ENCODE assay signal across 22 cellular contexts in the genomic region with DNA sequence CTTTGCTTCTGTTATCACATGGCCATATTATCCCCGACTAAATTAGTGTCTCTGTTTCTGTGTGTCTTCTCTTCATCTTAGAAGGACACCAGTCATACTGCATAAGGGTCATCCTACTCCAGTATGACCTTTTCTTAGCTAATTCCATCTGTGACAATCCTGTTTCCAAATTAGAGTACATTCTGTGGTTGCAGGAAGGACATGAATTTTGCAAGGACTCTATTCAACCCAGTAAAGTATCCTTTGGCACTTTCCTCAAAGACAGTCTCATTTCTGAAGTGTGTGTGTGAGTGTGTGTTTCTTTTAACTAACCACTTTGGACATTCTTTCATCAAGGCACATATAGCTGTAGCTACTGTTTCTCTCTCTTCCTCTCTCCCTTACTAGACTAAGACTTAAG. TPM values are rescaled to one million over a fixed set of nuclear protein-coding genes. Genes with fewer than 3 reads are reported as not detected.
DNase-seq lines count a peak whose midpoint lies in the region; ATAC-seq and TF ChIP-seq lines count a peak whose summit lies in the region.
"Had no signal": no experiment of that assay in that cellular context is flagged by ENCODE, and none has a peak within 500 bp of the region (broad histone marks: within the 10 kb centered on the region; RNA-seq: fewer than 3 reads in every experiment).

No MANE protein-coding gene starts in this region.

- H3K9me3 Mint-ChIP-seq in activated naive CD4-positive, alpha-beta T cell treated with anti-CD3 and anti-CD28 coated beads, Interleukin-2, amount 50 U/mL, for 72 hours, result no peaks in the 10 kb centered on the region
- H3K9me3 Mint-ChIP-seq: activated CD4-positive, alpha-beta memory T cell treated with anti-CD3 and anti-CD28 coated beads, Interleukin-2, amount 10 ng/mL, durations not matched to agents 7 days and 5 days; activated naive CD4-positive, alpha-beta T cell treated with anti-CD3 and anti-CD28 coated beads, Interleukin-2, amount 10 ng/mL, durations not matched to agents 7 days and 5 days had no signal

- no peak overlapping the region for H3K27ac ChIP-seq in Karpas-422 (ENCODE audit: low read length)
- no peak overlapping the region for H3K27ac ChIP-seq in lower lobe of right lung
- H3K27ac ChIP-seq in upper lobe of right lung, result peak overlapping the region; percentile 4
- H3K27ac ChIP-seq: coronary artery, KMS-11, tibial artery, WERI-Rb-1 had no signal

- no peaks in the 10 kb centered on the region for H3K9me2 ChIP-seq in Karpas-422 (replicated peaks; ENCODE audit: insufficient read depth, low read length)

- H3K36me3 ChIP-seq in Karpas-422 (ENCODE audit: insufficient read depth, low read length) (no peaks in the 10 kb centered on the region), lower lobe of right lung (no peaks in the 10 kb centered on the region), upper lobe of right lung (no peaks in the 10 kb centered on the region)
- H3K36me3 ChIP-seq: tibial artery, WERI-Rb-1 had no signal

- no peaks in the 10 kb centered on the region for H4K20me1 ChIP-seq in Karpas-422 (ENCODE audit: insufficient read depth, low read depth, low read length)

- H3K27me3 ChIP-seq in Karpas-422 (ENCODE audit: low read length) (no peaks in the 10 kb centered on the region), lower lobe of right lung (ENCODE audit: low read depth) (no peaks in the 10 kb centered on the region), upper lobe of right lung (no peaks in the 10 kb centered on the region)
- H3K27me3 ChIP-seq: tibial artery had no signal

- ATAC-seq in lower lobe of right lung, result peak; percentile 70 to 73
- ATAC-seq in upper lobe of right lung, result peak; percentile 82
- ATAC-seq in activated naive CD4-positive, alpha-beta T cell treated with anti-CD3 and anti-CD28 coated beads, Interleukin-2, amount 50 U/mL, for 72 hours, result no peak
- ATAC-seq: mucosa of descending colon, right cardiac atrium had no signal

- H3K4me2 ChIP-seq in Karpas-422 (ENCODE audit: low read depth, low read length, poor library complexity, severe bottlenecking), result no peak overlapping the region
- H3K4me2 ChIP-seq: KMS-11 had no signal

- H3K4me3 ChIP-seq in Karpas-422 (ENCODE audit: low read length) (no peak overlapping the region), lower lobe of right lung (no peak overlapping the region), upper lobe of right lung (no peak overlapping the region)
- H3K4me3 ChIP-seq: coronary artery, mucosa of descending colon, tibial artery had no signal

- H3K4me1 ChIP-seq in Karpas-422 (ENCODE audit: low read length) (peaks cover 19% of the 10 kb centered on the region), lower lobe of right lung (no peaks in the 10 kb centered on the region), upper lobe of right lung (no peaks in the 10 kb centered on the region)
- H3K4me1 ChIP-seq: tibial artery had no signal

- H3K36me3 Mint-ChIP-seq in activated naive CD4-positive, alpha-beta T cell treated with anti-CD3 and anti-CD28 coated beads, Interleukin-2, amount 50 U/mL, for 72 hours, result no peaks in the 10 kb centered on the region
- H3K36me3 Mint-ChIP-seq: activated naive CD4-positive, alpha-beta T cell treated with anti-CD3 and anti-CD28 coated beads, Interleukin-2, amount 10 ng/mL, durations not matched to agents 7 days and 5 days had no signal

- no peak for TF ChIP-seq CTCF in lower lobe of right lung (IDR thresholded peaks at IDR 0.05)
- TF ChIP-seq CTCF in upper lobe of right lung (IDR thresholded peaks at IDR 0.05), result no peak

- DNase-seq in Karpas-422 (no peak), cerebellar cortex (ENCODE audit: low spot score) (peak; percentile 62), lower lobe of right lung (no peak), upper lobe of right lung (no peak)
- no peak for DNase-seq in activated naive CD4-positive, alpha-beta T cell treated with anti-CD3 and anti-CD28 coated beads, Interleukin-2, amount 50 U/mL, for 72 hours (ENCODE audit: low spot score in 2 of 2)
- DNase-seq in activated CD4-positive, CD25-positive, alpha-beta regulatory T cell treated with anti-CD3 and anti-CD28 coated beads, Interleukin-2, amount 50 U/mL, for 72 hours, result no peak
- DNase-seq in activated effector memory CD4-positive, alpha-beta T cell treated with Interleukin-2 at 50 U/mL for 16 hours, result no peak
- DNase-seq: activated CD4-positive, alpha-beta memory T cell treated with anti-CD3 and anti-CD28 coated beads, Interleukin-2, amount 10 ng/mL, durations not matched to agents 7 days and 5 days; activated naive CD4-positive, alpha-beta T cell treated with anti-CD3 and anti-CD28 coated beads, Interleukin-2, amount 10 ng/mL, durations not matched to agents 7 days and 5 days; activated T-cell treated with anti-CD3 and anti-CD28 coated beads, Interleukin-2, amount 50 U/mL, for 1 hour; DMS79 treated with DMSO at 0.1 percent for 48 hours; mucosa of descending colon; NCI-H1105; NCI-H2171; NCI-H69; right cardiac atrium; stimulated activated naive CD4-positive, alpha-beta T cell; T-helper 2 cell; tibial artery; WERI-Rb-1 had no signal

- no peak overlapping the region for H3K27ac Mint-ChIP-seq in activated naive CD4-positive, alpha-beta T cell treated with anti-CD3 and anti-CD28 coated beads, Interleukin-2, amount 50 U/mL, for 72 hours
- H3K27ac Mint-ChIP-seq: activated CD4-positive, alpha-beta memory T cell treated with anti-CD3 and anti-CD28 coated beads, Interleukin-2, amount 10 ng/mL, durations not matched to agents 7 days and 5 days; activated naive CD4-positive, alpha-beta T cell treated with anti-CD3 and anti-CD28 coated beads, Interleukin-2, amount 10 ng/mL, durations not matched to agents 7 days and 5 days had no signal

- H3K9ac ChIP-seq in Karpas-422 (ENCODE audit: low read length), result no peak overlapping the region
- H3K9ac ChIP-seq: KMS-11 had no signal

- no peaks in the 10 kb centered on the region for H3K9me3 ChIP-seq in Karpas-422 (ENCODE audit: low read length)
- H3K9me3 ChIP-seq in lower lobe of right lung, result no peaks in the 10 kb centered on the region
- no peaks in the 10 kb centered on the region for H3K9me3 ChIP-seq in upper lobe of right lung
- H3K9me3 ChIP-seq: mucosa of descending colon, tibial artery had no signal

- H2AFZ ChIP-seq in Karpas-422 (ENCODE audit: low read length), result peak overlapping the region; percentile 57

- intact Hi-C loops in lower lobe of right lung (cut with DNase I), result no loop called here
- intact Hi-C loops in upper lobe of right lung (cut with DNase I), result no loop called here

- no peaks in the 10 kb centered on the region for H3K79me2 ChIP-seq in Karpas-422 (ENCODE audit: low read length)

RNA-seq across cellular contexts. Expression of gene MME, which starts 15.2 kb away (rescaled TPM):
- 174 and 196 TPM in 2 replicates for total RNA-seq in Karpas-422 (2014; rRNA removed; shearing (Covaris generic); ENCODE audit: low replicate concordance)
- total RNA-seq in lower lobe of right lung, result 85.4 TPM
- 79.1 TPM for total RNA-seq in upper lobe of right lung
- total RNA-seq in activated naive CD4-positive, alpha-beta T cell treated with anti-CD3 and anti-CD28 coated beads, Interleukin-2, amount 50 U/mL, for 72 hours, result not detected
- total RNA-seq: activated CD4-positive, alpha-beta memory T cell treated with anti-CD3 and anti-CD28 coated beads, Interleukin-2, amount 10 ng/mL, durations not matched to agents 7 days and 5 days had no signal

Comparison
In these comparisons a context has a peak if more than half of its experiments do, and no peak if none do; other contexts are left out.
1. ATAC-seq: peak in lower lobe of right lung (2 of 2) and upper lobe of right lung (single experiment); none in activated naive CD4-positive, alpha-beta T cell treated with anti-CD3 and anti-CD28 coated beads, Interleukin-2, amount 50 U/mL, for 72 hours (0 of 2).
2. RNA of gene MME, which starts 15.2 kb away (total RNA-seq): 174 to 196 TPM in Karpas-422, 85.4 TPM in lower lobe of right lung (single experiment) and 79.1 TPM in upper lobe of right lung (single experiment); not detected in activated naive CD4-positive, alpha-beta T cell treated with anti-CD3 and anti-CD28 coated beads, Interleukin-2, amount 50 U/mL, for 72 hours; every median in the first group is over 10 times any median in the second.